In genomic region chr5:141762790-141763368, GRCh38 we compare ENCODE assay signal across 17 cellular contexts.
DNase-seq lines count a peak whose midpoint lies in the region; ATAC-seq, FAIRE-seq and TF ChIP-seq lines count a peak whose summit lies in the region.
"Had no signal": no experiment of that assay in that cellular context is flagged by ENCODE, and none has a peak within 500 bp of the region (broad histone marks: within the 10 kb centered on the region; RNA-seq: fewer than 3 reads in every experiment).

No MANE protein-coding gene starts in this region.

- ATAC-seq in heart left ventricle (peak; percentile 40 to 89 (median 56)), HG02852 (IDR thresholded peaks at IDR 0.05; ENCODE audit: unreplicated experiment) (peak; percentile 75), GM23338 (no peak)
- ATAC-seq: activated CD8-positive, alpha-beta T cell treated with anti-CD3 and anti-CD28 coated beads, Interleukin-2, amount 10 ng/mL, durations not matched to agents 7 days and 5 days had no signal

- TF ChIP-seq CTCF in heart left ventricle (IDR thresholded peaks at IDR 0.05): peak in 7 of 12 donors; percentile 19 to 46 (median 24)
- TF ChIP-seq CTCF in dorsolateral prefrontal cortex (IDR thresholded peaks at IDR 0.05 in 54 of 56, conservative IDR thresholded peaks at IDR 0.05 in 2 of 56; ENCODE audit: low read depth in 1 of 56, partially characterized antibody in 56 of 56): no peak
- peak in 1 of 2 experiments; percentile 44; a peak in 3 of 4 replicates for TF ChIP-seq CTCF in GM23338 (conservative IDR thresholded peaks at IDR 0.05; ENCODE audit: low read depth in 2 of 2)
- no peak for TF ChIP-seq CTCF in chondrocyte (IDR thresholded peaks at IDR 0.05)

- H3K36me3 ChIP-seq in heart left ventricle (no peaks in the 10 kb centered on the region), GM23338 (ENCODE audit: insufficient read depth) (no peaks in the 10 kb centered on the region)

- H3K4me1 ChIP-seq in heart left ventricle: peaks cover 0 to 29% (median 16%) of the 10 kb centered on the region in 12 donors
- H3K4me1 ChIP-seq in GM23338 (ENCODE audit: insufficient read depth): peaks cover 27% of the 10 kb centered on the region

- intact Hi-C loops in heart left ventricle (cut with DNase I) (loop anchor here in 5 of 10 donors (2.0 to 5.0 kb wide), 6 partner anchors 42 to 194 kb away; partner anchors contain the start of genes PCDH1 (in 2 of the 5) and PCDH12 (in 1 of the 5)), cardiac septum (cut with DNase I) (loop anchor here (2.0 kb wide), 1 partner anchor 118 kb away; no protein-coding TSS in a partner anchor), dorsolateral prefrontal cortex (cut with DNase I) (loop anchor here (5.0 to 10.0 kb wide), 2 partner anchors 39 to 58 kb away; no protein-coding TSS in a partner anchor)

- no peak overlapping the region for H2AFZ ChIP-seq in GM23338

- no peaks in the 10 kb centered on the region for H3K36me3 Mint-ChIP-seq in GM23338 (ENCODE audit: low read depth)
- H3K36me3 Mint-ChIP-seq in chondrocyte (ENCODE audit: low read depth): peaks cover 2% of the 10 kb centered on the region

- H4K20me1 ChIP-seq in GM23338 (replicated peaks; ENCODE audit: insufficient read depth): no peaks in the 10 kb centered on the region

- H3K4me1 Mint-ChIP-seq in GM23338: peaks cover 37% of the 10 kb centered on the region
- peaks cover 11% of the 10 kb centered on the region for H3K4me1 Mint-ChIP-seq in chondrocyte (ENCODE audit: low read depth)

- H3K4me2 ChIP-seq in GM23338: no peak overlapping the region
- H3K4me2 ChIP-seq: smooth muscle cell had no signal

- 0 out of 2 replicates have a peak, but pooled peaks cover 8% of the 10 kb centered on the region for H3F3A ChIP-seq in GM23338 (replicated peaks; ENCODE audit: low read depth)

- H3K27me3 ChIP-seq in heart left ventricle (peaks cover 0 to 24% (median 8%) of the 10 kb centered on the region in 9 donors), dorsolateral prefrontal cortex (no peaks in the 10 kb centered on the region), GM23338 (ENCODE audit: insufficient read depth) (peaks cover 3% of the 10 kb centered on the region; the same call in 1 of the 2 replicates)

- H3K4me3 Mint-ChIP-seq in GM23338: no peak overlapping the region
- H3K4me3 Mint-ChIP-seq in chondrocyte (ENCODE audit: unreplicated experiment): no peak overlapping the region
- H3K4me3 Mint-ChIP-seq: activated CD8-positive, alpha-beta T cell treated with anti-CD3 and anti-CD28 coated beads, Interleukin-2, amount 10 ng/mL, durations not matched to agents 7 days and 5 days had no signal

- H3K27me3 Mint-ChIP-seq in GM23338 (ENCODE audit: insufficient read depth, low read depth, poor library complexity) (peaks cover 20% of the 10 kb centered on the region), chondrocyte (ENCODE audit: low read depth) (peaks cover 36% of the 10 kb centered on the region)

- TF ChIP-seq POLR2A in heart left ventricle (IDR thresholded peaks at IDR 0.05): no peak

- no peaks in the 10 kb centered on the region for H3K79me2 ChIP-seq in GM23338 (replicated peaks; ENCODE audit: insufficient read depth)

- 64 to 68% (median 67%) methylated on average over 8 of the region's 8 CpGs for WGBS in heart left ventricle, 4 donors

- no peaks in the 10 kb centered on the region for H3K9me2 ChIP-seq in GM23338 (ENCODE audit: insufficient read depth)

- H3K9me3 Mint-ChIP-seq in GM23338 (no peaks in the 10 kb centered on the region), chondrocyte (ENCODE audit: low read depth) (no peaks in the 10 kb centered on the region)

- no peak overlapping the region for H3K4me3 ChIP-seq in heart left ventricle
- no peak overlapping the region for H3K4me3 ChIP-seq in dorsolateral prefrontal cortex
- H3K4me3 ChIP-seq in GM23338: no peak overlapping the region
- H3K4me3 ChIP-seq: SK-N-MC, smooth muscle cell had no signal

- H3K27ac ChIP-seq in heart left ventricle (no peak overlapping the region), dorsolateral prefrontal cortex (peak overlapping the region in 51 of 59 donors; percentile 3 to 86 (median 54)), GM23338 (ENCODE audit: low read depth) (no peak overlapping the region)
- H3K27ac ChIP-seq: SK-N-MC had no signal

- DNase-seq in heart left ventricle (peak in 3 of 5 donors; percentile 10 to 45 (median 42)), cardiac septum (ENCODE audit: low spot score) (no peak), dorsolateral prefrontal cortex (no peak), GM23338 (ENCODE audit: low spot score) (no peak), urothelium cell line (ENCODE audit: low spot score) (no peak), chondrocyte (ENCODE audit: low spot score) (no peak)
- no peak for DNase-seq in activated CD8-positive, alpha-beta memory T cell treated with anti-CD3 and anti-CD28 coated beads, Interleukin-2, amount 50 U/mL, for 4 hours
- DNase-seq: activated CD8-positive, alpha-beta T cell treated with anti-CD3 and anti-CD28 coated beads, Interleukin-2, amount 10 ng/mL, durations not matched to agents 7 days and 5 days; activated gamma-delta T cell treated with Interleukin-2 at 50 U/mL for 16 hours; effector CD8-positive, alpha-beta T cell; NCI-H2107; NK-92 treated with Interleukin-12 subunit alpha and Interleukin-12 subunit beta, amount 100 ng/mL, for 24 hours had no signal

- no peak for FAIRE-seq in urothelium cell line (lab: Jason Lieb, UNC)
- FAIRE-seq: GM19239, H54 had no signal

- H3K27ac Mint-ChIP-seq in GM23338 (no peak overlapping the region), chondrocyte (ENCODE audit: unreplicated experiment) (no peak overlapping the region)
- H3K27ac Mint-ChIP-seq: activated CD8-positive, alpha-beta T cell treated with anti-CD3 and anti-CD28 coated beads, Interleukin-2, amount 10 ng/mL, durations not matched to agents 7 days and 5 days had no signal

- H3K9me3 ChIP-seq in heart left ventricle: no peaks in the 10 kb centered on the region

TF ChIP-seq in GM23338, 12 proteins besides CTCF, POLR2A, EP300 and RAD21:
- no peak for TF ChIP-seq REST (IDR thresholded peaks at IDR 0.05; ENCODE audit: unreplicated experiment)
- no peak for TF ChIP-seq ZNF114 (CRISPR knock-in tag; IDR thresholded peaks at IDR 0.05)
- TF ChIP-seq STAT1 (IDR thresholded peaks at IDR 0.05; ENCODE audit: unreplicated experiment): no peak
- no peak for TF ChIP-seq JUNB (IDR thresholded peaks at IDR 0.05; ENCODE audit: unreplicated experiment)

Comparison
In these comparisons a context has a peak if more than half of its experiments do, and no peak if none do; other contexts are left out.
1. DNase-seq: peak in heart left ventricle (3 of 5); none in cardiac septum (single experiment), dorsolateral prefrontal cortex (0 of 10), GM23338 (single experiment), urothelium cell line (single experiment), activated CD8-positive, alpha-beta memory T cell treated with anti-CD3 and anti-CD28 coated beads, Interleukin-2, amount 50 U/mL, for 4 hours (single experiment) and chondrocyte (single experiment).
2. H3K27ac ChIP-seq: peak in dorsolateral prefrontal cortex (51 of 59); none in heart left ventricle (0 of 12) and GM23338 (single experiment).
3. CTCF ChIP-seq: peak in heart left ventricle (7 of 12); none in dorsolateral prefrontal cortex (0 of 56) and chondrocyte (single experiment).